13 cellular contexts compared by ENCODE assay signal in genomic region chr7:66250711-66251110, GRCh38. TPM values are rescaled to one million over a fixed set of nuclear protein-coding genes. Genes with fewer than 3 reads are reported as not detected.
DNase-seq lines count a peak whose midpoint lies in the region; TF ChIP-seq lines count a peak whose summit lies in the region.
"Had no signal": no experiment of that assay in that cellular context is flagged by ENCODE, and none has a peak within 500 bp of the region (broad histone marks: within the 10 kb centered on the region; RNA-seq: fewer than 3 reads in every experiment).

No MANE protein-coding gene starts in this region.

- H3K79me2 ChIP-seq in ACC112 (ENCODE audit: control insufficient read depth, insufficient read depth, low read length, unreplicated experiment), result peaks cover 28% of the 10 kb centered on the region

- no peak overlapping the region for H2AFZ ChIP-seq in ACC112 (ENCODE audit: low read length, unreplicated experiment)

- H3K27me3 ChIP-seq in ACC112 (ENCODE audit: insufficient read depth, low read length), result no peaks in the 10 kb centered on the region
- H3K27me3 ChIP-seq in adipocyte (replicated peaks; ENCODE audit: control insufficient read depth, insufficient read depth, low read length), result no peaks in the 10 kb centered on the region
- no peaks in the 10 kb centered on the region for H3K27me3 ChIP-seq in BE2C
- H3K27me3 ChIP-seq: neutrophil, Peyer's patch had no signal

- H3K36me3 ChIP-seq in ACC112 (ENCODE audit: insufficient read depth, low read length), result no peaks in the 10 kb centered on the region; the same call in 1 of the 2 replicates
- peaks cover 12% of the 10 kb centered on the region for H3K36me3 ChIP-seq in adipocyte (ENCODE audit: control insufficient read depth, insufficient read depth, low read length, severe bottlenecking)
- H3K36me3 ChIP-seq in BE2C, result no peaks in the 10 kb centered on the region; the same call in 1 of the 2 replicates
- H3K36me3 ChIP-seq: neutrophil, Peyer's patch had no signal

- H3K4me3 ChIP-seq in ACC112 (ENCODE audit: low read depth, low read length), result no peak overlapping the region
- no peak overlapping the region for H3K4me3 ChIP-seq in adipocyte (ENCODE audit: low read length)
- no peak overlapping the region for H3K4me3 ChIP-seq in BE2C (ENCODE audit: low read depth, low read length)
- H3K4me3 ChIP-seq: lung, Peyer's patch had no signal

- intact Hi-C loops in posterior cingulate gyrus (cut with DNase I), result no loop called here

- no peak overlapping the region for H3K9ac ChIP-seq in adipocyte (ENCODE audit: low read length)
- H3K9ac ChIP-seq: KMS-11 had no signal

- TF ChIP-seq CTCF in BE2C (IDR thresholded peaks at IDR 0.05; ENCODE audit: low read depth, low read length), result no peak

- no peaks in the 10 kb centered on the region for H3K9me3 ChIP-seq in adipocyte (ENCODE audit: control insufficient read depth, low read length)
- H3K9me3 ChIP-seq in BE2C, result no peaks in the 10 kb centered on the region
- H3K9me3 ChIP-seq: neutrophil, Peyer's patch had no signal

- DNase-seq in HPDE6-E6E7 (ENCODE audit: extremely low spot score), result peak; percentile 66
- peak; percentile 57 for DNase-seq in adipocyte (ENCODE audit: low read depth)
- peak; percentile 62 for DNase-seq in glomerular visceral epithelial cell (ENCODE audit: extremely low spot score)
- no peak for DNase-seq in BE2C
- DNase-seq in GF-D8 (lab: John Stamatoyannopoulos, UW), result no peak
- no peak for DNase-seq in posterior cingulate gyrus
- DNase-seq in NCI-H1092 (lab: John Stamatoyannopoulos, UW), result no peak
- DNase-seq: DND-41, Peyer's patch had no signal

- peaks cover 34% of the 10 kb centered on the region for H3K4me1 ChIP-seq in ACC112 (ENCODE audit: control insufficient read depth, insufficient read depth, low read length, unreplicated experiment)
- H3K4me1 ChIP-seq in adipocyte (ENCODE audit: control insufficient read depth, insufficient read depth, low read length), result peaks cover 27% of the 10 kb centered on the region
- H3K4me1 ChIP-seq in BE2C, result peaks cover 7% of the 10 kb centered on the region; the same call in 1 of the 2 replicates
- H3K4me1 ChIP-seq: Peyer's patch had no signal

- H3K27ac ChIP-seq in ACC112 (ENCODE audit: low read depth, low read length), result peak overlapping the region; percentile 48
- H3K27ac ChIP-seq: KMS-11, neutrophil, Peyer's patch had no signal

RNA-seq across cellular contexts. Expression of gene TPST1, which starts 45.6 kb away (rescaled TPM):
- polyA plus RNA-seq in BE2C (2012; ENCODE audit: insufficient read depth, insufficient read length, low read depth), result 21.7 TPM

Comparison
In these comparisons a context has a peak if more than half of its experiments do, and no peak if none do; other contexts are left out.
1. DNase-seq: peak in HPDE6-E6E7 (single experiment), adipocyte (single experiment) and glomerular visceral epithelial cell (single experiment); none in BE2C (single experiment), GF-D8 (single experiment), posterior cingulate gyrus (0 of 10) and NCI-H1092 (single experiment).